In the genomic region with DNA sequence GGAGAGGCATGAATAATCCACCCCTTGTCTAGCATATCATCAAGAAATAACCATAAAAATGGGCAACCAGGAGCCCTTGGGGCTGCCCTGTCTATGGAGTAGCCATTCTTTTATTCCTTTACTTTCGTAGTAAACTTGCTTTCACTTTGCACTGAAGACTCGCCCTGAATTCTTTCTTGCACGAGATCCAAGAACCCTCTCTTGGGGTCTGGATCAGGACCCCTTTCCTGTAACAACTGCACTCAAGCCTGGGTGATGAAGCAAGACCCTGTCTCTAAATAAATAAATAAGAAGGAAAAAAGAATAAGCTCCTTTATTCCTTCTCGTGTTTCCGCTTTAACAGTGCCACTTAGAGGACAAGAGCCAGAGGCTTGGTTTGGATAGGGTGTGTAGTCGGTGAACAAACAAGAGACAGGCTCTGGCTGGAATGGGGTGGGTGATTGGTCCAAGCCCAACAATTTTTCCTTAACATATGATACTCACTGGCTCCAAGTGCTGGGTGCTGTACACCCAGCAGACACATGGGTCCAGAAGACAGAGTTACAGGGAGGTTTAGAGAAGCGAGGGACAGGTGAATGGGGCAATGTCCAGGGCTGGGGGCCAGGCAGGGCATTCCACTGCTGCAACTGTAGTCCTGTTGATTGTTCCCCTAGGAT, we compare ENCODE assay signal across 12 cellular contexts.
DNase-seq lines count a peak whose midpoint lies in the region; ATAC-seq and TF ChIP-seq lines count a peak whose summit lies in the region.
"Had no signal": no experiment of that assay in that cellular context is flagged by ENCODE, and none has a peak within 500 bp of the region (broad histone marks: within the 10 kb centered on the region; RNA-seq: fewer than 3 reads in every experiment).

No MANE protein-coding gene starts in this region.

- no peaks in the 10 kb centered on the region for H3K27me3 Mint-ChIP-seq in neural crest cell (ENCODE audit: low read depth)
- H3K27me3 Mint-ChIP-seq in activated CD4-positive, alpha-beta T cell treated with anti-CD3 and anti-CD28 coated beads, Interleukin-2, amount 10 ng/mL, durations not matched to agents 24 days and 14 days, result no peaks in the 10 kb centered on the region

- peak overlapping the region; percentile 16 for H3K27ac Mint-ChIP-seq in neural crest cell (ENCODE audit: unreplicated experiment)
- no peak overlapping the region for H3K27ac Mint-ChIP-seq in activated CD4-positive, alpha-beta T cell treated with anti-CD3 and anti-CD28 coated beads, Interleukin-2, amount 10 ng/mL, durations not matched to agents 24 days and 14 days
- H3K27ac Mint-ChIP-seq: stimulated activated naive B cell treated with anti-CD40 and anti-IgM and Interleukin-4, amounts not matched to agents 10 μg/mL and 1 μg/mL and 100 μg/mL, for 72 hours had no signal

- no peaks in the 10 kb centered on the region for H3K79me2 ChIP-seq in ACC112 (ENCODE audit: control insufficient read depth, insufficient read depth, low read length, unreplicated experiment)

- no peak for ATAC-seq in HG02798 (IDR thresholded peaks at IDR 0.05; ENCODE audit: poor library complexity, unreplicated experiment)
- ATAC-seq in HG02973 (IDR thresholded peaks at IDR 0.05; ENCODE audit: unreplicated experiment), result no peak
- ATAC-seq: stimulated activated naive B cell treated with anti-CD40 and anti-IgM and Interleukin-4, amounts not matched to agents 10 μg/mL and 1 μg/mL and 100 μg/mL, for 72 hours had no signal

- peaks cover 40% of the 10 kb centered on the region for H3K4me1 Mint-ChIP-seq in neural crest cell
- peaks cover 3% of the 10 kb centered on the region for H3K4me1 Mint-ChIP-seq in activated CD4-positive, alpha-beta T cell treated with anti-CD3 and anti-CD28 coated beads, Interleukin-2, amount 10 ng/mL, durations not matched to agents 24 days and 14 days
- H3K4me1 Mint-ChIP-seq: stimulated activated naive B cell treated with anti-CD40 and anti-IgM and Interleukin-4, amounts not matched to agents 10 μg/mL and 1 μg/mL and 100 μg/mL, for 72 hours had no signal

- intact Hi-C loops in dorsolateral prefrontal cortex (cut with DNase I), result loop anchor here in 1 of 2 donors (5.0 kb wide), 2 partner anchors 106 to 146 kb away; a partner anchor contains a TSS
- intact Hi-C loops in activated CD4-positive, alpha-beta T cell treated with anti-CD3 and anti-CD28 coated beads, Interleukin-2, amount 10 ng/mL, durations not matched to agents 24 days and 14 days (cut with micrococcal nuclease), result no loop called here

- no peaks in the 10 kb centered on the region for H3K36me3 ChIP-seq in ACC112 (ENCODE audit: insufficient read depth, low read length)

- peaks cover 3% of the 10 kb centered on the region for H3K4me1 ChIP-seq in ACC112 (ENCODE audit: control insufficient read depth, insufficient read depth, low read length, unreplicated experiment)

- H3K36me3 Mint-ChIP-seq in neural crest cell (ENCODE audit: low read depth), result no peaks in the 10 kb centered on the region
- H3K36me3 Mint-ChIP-seq in activated CD4-positive, alpha-beta T cell treated with anti-CD3 and anti-CD28 coated beads, Interleukin-2, amount 10 ng/mL, durations not matched to agents 24 days and 14 days (ENCODE audit: low read depth), result peaks cover 3% of the 10 kb centered on the region

- peak in 23 of 56 donors; percentile 7 to 49 (median 27) for TF ChIP-seq CTCF in dorsolateral prefrontal cortex (IDR thresholded peaks at IDR 0.05 in 54 of 56, conservative IDR thresholded peaks at IDR 0.05 in 2 of 56; ENCODE audit: low read depth in 1 of 56, partially characterized antibody in 56 of 56)
- no peak for TF ChIP-seq CTCF in neural crest cell (conservative IDR thresholded peaks at IDR 0.05)

- H3K27ac ChIP-seq in ACC112 (ENCODE audit: low read depth, low read length), result no peak overlapping the region
- peak overlapping the region in 37 of 59 donors; percentile 5 to 81 (median 40) for H3K27ac ChIP-seq in dorsolateral prefrontal cortex
- H3K27ac ChIP-seq: HL-60, PC-9 had no signal

- H3K27me3 ChIP-seq in ACC112 (ENCODE audit: insufficient read depth, low read length) (no peaks in the 10 kb centered on the region), dorsolateral prefrontal cortex (no peaks in the 10 kb centered on the region)

- H2AFZ ChIP-seq in ACC112 (ENCODE audit: low read length, unreplicated experiment), result peak overlapping the region; percentile 92
- H2AFZ ChIP-seq: PC-9 had no signal

- H3K9me3 Mint-ChIP-seq in neural crest cell, result no peaks in the 10 kb centered on the region
- peaks cover 16% of the 10 kb centered on the region for H3K9me3 Mint-ChIP-seq in activated CD4-positive, alpha-beta T cell treated with anti-CD3 and anti-CD28 coated beads, Interleukin-2, amount 10 ng/mL, durations not matched to agents 24 days and 14 days

- H3K4me3 Mint-ChIP-seq in neural crest cell, result peak overlapping the region; percentile 28
- H3K4me3 Mint-ChIP-seq in activated CD4-positive, alpha-beta T cell treated with anti-CD3 and anti-CD28 coated beads, Interleukin-2, amount 10 ng/mL, durations not matched to agents 24 days and 14 days, result no peak overlapping the region
- H3K4me3 Mint-ChIP-seq: stimulated activated naive B cell treated with anti-CD40 and anti-IgM and Interleukin-4, amounts not matched to agents 10 μg/mL and 1 μg/mL and 100 μg/mL, for 72 hours had no signal

- DNase-seq in NCI-H2107 (lab: John Stamatoyannopoulos, UW) (peak; percentile 14), dorsolateral prefrontal cortex (no peak), neural crest cell (ENCODE audit: low read depth, low spot score) (no peak), HPDE6-E6E7 (ENCODE audit: extremely low spot score) (no peak)
- DNase-seq in activated CD4-positive, alpha-beta T cell treated with anti-CD3 and anti-CD28 coated beads, Interleukin-2, amount 10 ng/mL, durations not matched to agents 24 days and 14 days, result no peak
- DNase-seq: DND-41; stimulated activated naive B cell treated with anti-CD40 and anti-IgM and Interleukin-4, amounts not matched to agents 10 μg/mL and 1 μg/mL and 100 μg/mL, for 72 hours had no signal

- H3K4me3 ChIP-seq in ACC112 (ENCODE audit: low read depth, low read length) (peak overlapping the region; percentile 68), dorsolateral prefrontal cortex (peak overlapping the region in 58 of 59 donors; percentile 34 to 75 (median 54))
- H3K4me3 ChIP-seq: PC-9 had no signal
